18 cellular contexts compared by ENCODE assay signal in the genomic region with DNA sequence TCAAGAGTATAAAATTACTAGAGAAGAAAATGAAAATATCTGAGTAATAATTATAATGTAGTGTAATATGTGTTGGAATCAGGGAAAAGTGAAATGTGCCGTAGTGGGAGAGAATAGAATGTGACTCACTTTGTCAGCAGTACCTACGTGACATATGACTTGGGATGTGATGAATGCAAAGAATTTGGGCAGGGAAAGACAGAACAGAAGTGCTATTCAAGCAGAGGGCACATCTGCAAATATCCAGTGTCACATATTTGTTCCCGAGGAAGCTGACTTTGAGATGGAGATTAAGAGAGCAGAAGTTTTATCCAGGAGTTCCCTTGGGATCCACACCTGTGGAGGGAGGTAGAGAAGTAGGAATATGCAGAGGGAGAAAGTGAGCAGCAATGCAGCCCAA.
"Had no signal": no experiment of that assay in that cellular context is flagged by ENCODE, and none has a peak within 500 bp of the region (broad histone marks: within the 10 kb centered on the region; RNA-seq: fewer than 3 reads in every experiment).

No MANE protein-coding gene starts in this region.

- H3K36me3 ChIP-seq: left lung, tibial artery had no signal

- H3K79me2 ChIP-seq: parathyroid adenoma had no signal

- H3K4me3 ChIP-seq: body of pancreas, left lung, skin epidermis, tibial artery had no signal

- H3K27ac Mint-ChIP-seq: activated CD8-positive, alpha-beta T cell treated with anti-CD3 and anti-CD28 coated beads, Interleukin-2, amount 10 ng/mL, durations not matched to agents 7 days and 5 days; activated T-helper 1 cell treated with anti-CD3 and anti-CD28 coated beads, Interleukin-12 subunit alpha, Interleukin-12 subunit beta, Interleukin-2, Interleukin-4 antibody, amounts not matched to agents 30 ng/mL and 10 ng/mL and 1 ng/mL, durations not matched to agents 14 hours and 24 hours and 36 hours; immature natural killer cell; memory B cell; stimulated activated effector memory CD8-positive, alpha-beta T cell treated with anti-CD3 and anti-CD28 coated beads, Interleukin-12 subunit alpha, Interleukin-12 subunit beta, amount 100 ng/mL, for 72 hours; T-cell had no signal

- H3K9ac ChIP-seq: parathyroid adenoma had no signal

- H2AFZ ChIP-seq: parathyroid adenoma had no signal

- H3K27ac ChIP-seq: body of pancreas, parathyroid adenoma, skin epidermis, tibial artery had no signal

- DNase-seq: activated CD4-positive, alpha-beta T cell treated with anti-CD3 and anti-CD28 coated beads for 1 hour; activated CD8-positive, alpha-beta memory T cell treated with anti-CD3 and anti-CD28 coated beads, Interleukin-2, amount 50 U/mL, for 48 hours; activated naive CD4-positive, alpha-beta T cell treated with Interleukin-2 at 50 U/mL for 16 hours; body of pancreas; cortex of kidney; effector memory CD4-positive, alpha-beta T cell; immature natural killer cell; left lung; T-cell; T1000; tibial artery had no signal

- H3K4me1 ChIP-seq: body of pancreas, parathyroid adenoma, tibial artery had no signal

- H3K9me3 Mint-ChIP-seq: activated T-helper 1 cell treated with anti-CD3 and anti-CD28 coated beads, Interleukin-12 subunit alpha, Interleukin-12 subunit beta, Interleukin-2, Interleukin-4 antibody, amounts not matched to agents 30 ng/mL and 10 ng/mL and 1 ng/mL, durations not matched to agents 14 hours and 24 hours and 36 hours; central memory CD8-positive, alpha-beta T cell had no signal

- H3K4me3 Mint-ChIP-seq: activated CD8-positive, alpha-beta T cell treated with anti-CD3 and anti-CD28 coated beads, Interleukin-2, amount 10 ng/mL, durations not matched to agents 7 days and 5 days; activated T-helper 1 cell treated with anti-CD3 and anti-CD28 coated beads, Interleukin-12 subunit alpha, Interleukin-12 subunit beta, Interleukin-2, Interleukin-4 antibody, amounts not matched to agents 30 ng/mL and 10 ng/mL and 1 ng/mL, durations not matched to agents 14 hours and 24 hours and 36 hours; central memory CD8-positive, alpha-beta T cell; immature natural killer cell; memory B cell; stimulated activated effector memory CD8-positive, alpha-beta T cell treated with anti-CD3 and anti-CD28 coated beads, Interleukin-12 subunit alpha, Interleukin-12 subunit beta, amount 100 ng/mL, for 72 hours; T-cell had no signal

- H3K4me1 Mint-ChIP-seq: central memory CD8-positive, alpha-beta T cell; immature natural killer cell; memory B cell had no signal

- H3K36me3 Mint-ChIP-seq: immature natural killer cell; stimulated activated effector memory CD8-positive, alpha-beta T cell treated with anti-CD3 and anti-CD28 coated beads, Interleukin-12 subunit alpha, Interleukin-12 subunit beta, amount 100 ng/mL, for 72 hours; T-cell had no signal

- H3K27me3 ChIP-seq: body of pancreas, left lung, tibial artery had no signal

- H3K9me3 ChIP-seq: body of pancreas had no signal
